In genomic region chr1:54424398-54424797, GRCh38 we compare ENCODE assay signal across 24 cellular contexts. TPM values are rescaled to one million over a fixed set of nuclear protein-coding genes. Genes with fewer than 3 reads are reported as not detected.
DNase-seq lines count a peak whose midpoint lies in the region; ATAC-seq, FAIRE-seq and TF ChIP-seq lines count a peak whose summit lies in the region.
"Had no signal": no experiment of that assay in that cellular context is flagged by ENCODE, and none has a peak within 500 bp of the region (broad histone marks: within the 10 kb centered on the region; RNA-seq: fewer than 3 reads in every experiment).

No MANE protein-coding gene starts in this region.

- TF ChIP-seq EP300 in K562 (IDR thresholded peaks at IDR 0.05; ENCODE audit: low read length) = no peak
- TF ChIP-seq EP300 in HepG2 (IDR thresholded peaks at IDR 0.05; ENCODE audit: low read depth in 2 of 2, low read length in 2 of 2) = no peak
- TF ChIP-seq EP300 in HepG2 (CRISPR knock-in tag; IDR thresholded peaks at IDR 0.05; ENCODE audit: borderline replicate concordance) = no peak

- H3K27me3 Mint-ChIP-seq in nephron progenitor cell (ENCODE audit: low read depth, poor library complexity) = no peaks in the 10 kb centered on the region
- H3K27me3 Mint-ChIP-seq in CD8-positive, alpha-beta T cell (ENCODE audit: low read depth) = no peaks in the 10 kb centered on the region
- H3K27me3 Mint-ChIP-seq in CD4-positive, alpha-beta memory T cell = no peaks in the 10 kb centered on the region
- H3K27me3 Mint-ChIP-seq: CD4-positive, alpha-beta T cell had no signal

- H3K79me2 ChIP-seq in K562 (ENCODE audit: control insufficient read depth, insufficient read depth, low read length) (no peaks in the 10 kb centered on the region), HepG2 (ENCODE audit: insufficient read depth, low read length) (no peaks in the 10 kb centered on the region)

- POLR2A ChIA-PET in K562 (lab: Yijun Ruan, JAX) (interaction anchor here (0.7 to 1.6 kb wide), 4 partner anchors 11 to 659 kb away, joined by 3 to 4 read pairs (median 4); no protein-coding TSS in a partner anchor), HepG2 (lab: Yijun Ruan, JAX) (no interaction called here)
- POLR2A ChIA-PET in CD8-positive, alpha-beta T cell (lab: Charles Lee) = no interaction called here
- POLR2A ChIA-PET in CD4-positive, alpha-beta memory T cell (lab: Charles Lee; ENCODE audit: partially characterized antibody) = interaction anchor here (1.6 kb wide), 1 partner anchor 62 kb away, joined by 4 read pairs; no protein-coding TSS in a partner anchor

- no peaks in the 10 kb centered on the region for H3K36me3 Mint-ChIP-seq in nephron progenitor cell (ENCODE audit: low read depth)
- no peaks in the 10 kb centered on the region for H3K36me3 Mint-ChIP-seq in CD8-positive, alpha-beta T cell
- H3K36me3 Mint-ChIP-seq in CD4-positive, alpha-beta memory T cell = no peaks in the 10 kb centered on the region
- H3K36me3 Mint-ChIP-seq: CD14-positive monocyte had no signal

- H3K9me3 Mint-ChIP-seq in nephron progenitor cell = peaks cover 6% of the 10 kb centered on the region
- no peaks in the 10 kb centered on the region for H3K9me3 Mint-ChIP-seq in CD8-positive, alpha-beta T cell
- H3K9me3 Mint-ChIP-seq in CD4-positive, alpha-beta memory T cell = no peaks in the 10 kb centered on the region
- H3K9me3 Mint-ChIP-seq: CD4-positive, alpha-beta T cell had no signal

- H3K27ac Mint-ChIP-seq in nephron progenitor cell = peak overlapping the region; percentile 81
- H3K27ac Mint-ChIP-seq in CD8-positive, alpha-beta T cell = no peak overlapping the region
- peak overlapping the region in 1 of 7 donors; percentile 12 for H3K27ac Mint-ChIP-seq in CD4-positive, alpha-beta memory T cell
- H3K27ac Mint-ChIP-seq: CD14-positive monocyte; CD4-positive, alpha-beta T cell had no signal

- no peak for TF ChIP-seq POLR2A in GM12891 (IDR thresholded peaks at IDR 0.05; ENCODE audit: low read depth, low read length)
- TF ChIP-seq POLR2A in K562 (conservative IDR thresholded peaks at IDR 0.05) = no peak
- TF ChIP-seq POLR2A in HepG2 (IDR thresholded peaks at IDR 0.05; ENCODE audit: insufficient read depth in 1 of 2, low read depth in 2 of 2, low read length in 2 of 2) = no peak

- H3K4me2 ChIP-seq in K562 (ENCODE audit: insufficient read depth, low read length) (no peak overlapping the region), HepG2 (ENCODE audit: low read depth, low read length) (no peak overlapping the region)
- H3K4me2 ChIP-seq: A549; BLaER1 treated with 17β-estradiol and CSF1 and Interleukin-3, amounts not matched to agents 10 nM and 100 nM had no signal

- no peaks in the 10 kb centered on the region for H3K36me3 ChIP-seq in K562 (ENCODE audit: control insufficient read depth, insufficient read depth, low read length)
- no peaks in the 10 kb centered on the region for H3K36me3 ChIP-seq in HepG2 (replicated peaks in 1 of 2; ENCODE audit: control insufficient read depth in 1 of 2, insufficient read depth in 2 of 2, low read length in 2 of 2)
- H3K36me3 ChIP-seq in CD8-positive, alpha-beta T cell (ENCODE audit: insufficient read depth, low read length) = no peaks in the 10 kb centered on the region
- H3K36me3 ChIP-seq in CD4-positive, alpha-beta memory T cell (ENCODE audit: insufficient read depth, low read length) = no peaks in the 10 kb centered on the region
- H3K36me3 ChIP-seq: BE2C; BLaER1 treated with 17β-estradiol and CSF1 and Interleukin-3, amounts not matched to agents 10 nM and 100 nM had no signal

- TF ChIP-seq RAD21 in K562 (CRISPR knock-in tag; conservative IDR thresholded peaks at IDR 0.05 in 1 of 2, IDR thresholded peaks at IDR 0.05 in 1 of 2) (no peak), HepG2 (CRISPR knock-in tag; IDR thresholded peaks at IDR 0.05) (no peak)

- in situ Hi-C loops in K562 (cut with MboI) (no loop called here), HepG2 (cut with HindIII; ENCODE audit: extremely low pct_ligation_motif_present, low pct_unique_long_range_greater_than_20kb) (no loop called here)

- 50% methylated on average over 2 of the region's 2 CpGs for WGBS in K562 (ENCODE audit: insufficient coverage, low coverage, missing lambda C conversion rate)
- WGBS in HepG2 (ENCODE audit: low lambda C conversion rate) = 58% methylated on average over 2 of the region's 2 CpGs

- intact Hi-C loops in K562 (cut with micrococcal nuclease) = no loop called here
- intact Hi-C loops in HepG2 (cut with micrococcal nuclease; ENCODE audit: unreplicated experiment) = no loop called here
- intact Hi-C loops in CD8-positive, alpha-beta T cell (cut with DNase I, micrococcal nuclease) = no loop called here
- intact Hi-C loops in CD4-positive, alpha-beta memory T cell (cut with micrococcal nuclease) = no loop called here

- no peak overlapping the region for H3K27ac ChIP-seq in K562 (ENCODE audit: extremely low read depth, low read depth, low read length)
- no peak overlapping the region for H3K27ac ChIP-seq in HepG2 (ENCODE audit: extremely low read length, insufficient read depth, low read length)
- no peak overlapping the region for H3K27ac ChIP-seq in CD8-positive, alpha-beta T cell (ENCODE audit: low read depth, low read length)
- no peak overlapping the region for H3K27ac ChIP-seq in CD4-positive, alpha-beta memory T cell (ENCODE audit: low read depth, low read length)
- H3K27ac ChIP-seq: A549; BLaER1 treated with 17β-estradiol and CSF1 and Interleukin-3, amounts not matched to agents 10 nM and 100 nM had no signal

- H2AFZ ChIP-seq in K562 (ENCODE audit: low read depth, low read length) = peak overlapping the region; percentile 48
- H2AFZ ChIP-seq in HepG2 (ENCODE audit: low read length) = peak overlapping the region; percentile 51

- H3K9me1 ChIP-seq in K562 (ENCODE audit: control insufficient read depth, insufficient read depth, low read length) = no peaks in the 10 kb centered on the region

- no peak overlapping the region for H3K4me3 Mint-ChIP-seq in nephron progenitor cell
- H3K4me3 Mint-ChIP-seq in CD8-positive, alpha-beta T cell = no peak overlapping the region
- H3K4me3 Mint-ChIP-seq in CD4-positive, alpha-beta memory T cell = no peak overlapping the region
- H3K4me3 Mint-ChIP-seq: CD14-positive monocyte; CD4-positive, alpha-beta T cell had no signal

- no peaks in the 10 kb centered on the region for H3K4me1 Mint-ChIP-seq in nephron progenitor cell
- H3K4me1 Mint-ChIP-seq in CD8-positive, alpha-beta T cell (ENCODE audit: low read depth) = peaks cover 1% of the 10 kb centered on the region
- no peaks in the 10 kb centered on the region for H3K4me1 Mint-ChIP-seq in CD4-positive, alpha-beta memory T cell
- H3K4me1 Mint-ChIP-seq: CD14-positive monocyte had no signal

- BruUV-seq in K562 (replicated peaks; lab: Mats Ljungman, UMichigan) (no TSS peak), HepG2 (replicated peaks; lab: Mats Ljungman, UMichigan) (no TSS peak)

- no peaks in the 10 kb centered on the region for H3K9me3 ChIP-seq in K562 (replicated peaks; ENCODE audit: control insufficient read depth, insufficient read depth, low read depth, low read length)
- H3K9me3 ChIP-seq in HepG2 (ENCODE audit: low read length) = no peaks in the 10 kb centered on the region
- no peaks in the 10 kb centered on the region for H3K9me3 ChIP-seq in CD8-positive, alpha-beta T cell (ENCODE audit: low read length)
- H3K9me3 ChIP-seq in CD4-positive, alpha-beta memory T cell (ENCODE audit: control insufficient read depth in 1 of 2, low read length in 2 of 2) = no peaks in the 10 kb centered on the region
- H3K9me3 ChIP-seq: A549; BE2C; BLaER1 treated with 17β-estradiol and CSF1 and Interleukin-3, amounts not matched to agents 10 nM and 100 nM; Caco-2 had no signal

- DNase-seq in GM12891 (ENCODE audit: insufficient read length, low spot score) (no peak), K562 (ENCODE audit: extremely low read depth in 1 of 4, low spot score in 3 of 4) (no peak), HepG2 (ENCODE audit: low spot score) (no peak), nephron progenitor cell (no peak), UCSD-AML1 (lab: John Stamatoyannopoulos, UW; ENCODE audit: unreplicated experiment) (no peak)
- DNase-seq in CD8-positive, alpha-beta T cell = no peak
- no peak for DNase-seq in CD4-positive, alpha-beta memory T cell
- DNase-seq: 8988T; ACHN; AML-193; BE2C; Caco-2; CD4-positive, alpha-beta T cell; DMS153; DND-41; GOT3; H7; HCEC 1CT had no signal

- H4K20me1 ChIP-seq in K562 (replicated peaks; ENCODE audit: control insufficient read depth, insufficient read depth, low read length) (no peaks in the 10 kb centered on the region), HepG2 (ENCODE audit: insufficient read depth, low read length) (no peaks in the 10 kb centered on the region)
- H4K20me1 ChIP-seq: BLaER1 treated with 17β-estradiol and CSF1 and Interleukin-3, amounts not matched to agents 10 nM and 100 nM had no signal

- TF ChIP-seq CTCF in K562 (IDR thresholded peaks at IDR 0.05 in 2 of 3, conservative IDR thresholded peaks at IDR 0.05 in 1 of 3; ENCODE audit: insufficient read depth in 2 of 3, low read depth in 1 of 3, low read length in 3 of 3) (no peak), HepG2 (CRISPR knock-in tag; IDR thresholded peaks at IDR 0.05) (no peak), nephron progenitor cell (IDR thresholded peaks at IDR 0.05) (no peak)
- no peak for TF ChIP-seq CTCF in CD8-positive, alpha-beta T cell (IDR thresholded peaks at IDR 0.05)

- no peak overlapping the region for H3K4me3 ChIP-seq in K562
- no peak overlapping the region for H3K4me3 ChIP-seq in HepG2 (replicated peaks in 1 of 3; ENCODE audit: insufficient read depth in 1 of 3, low read depth in 2 of 3, low read length in 3 of 3)
- no peak overlapping the region for H3K4me3 ChIP-seq in CD8-positive, alpha-beta T cell (ENCODE audit: low read depth, low read length)
- H3K4me3 ChIP-seq in CD4-positive, alpha-beta memory T cell (ENCODE audit: low read length in 2 of 2) = no peak overlapping the region
- H3K4me3 ChIP-seq: A549; BLaER1 treated with 17β-estradiol and CSF1 and Interleukin-3, amounts not matched to agents 10 nM and 100 nM had no signal

- no peak for FAIRE-seq in GM12891 (lab: Jason Lieb, UNC)
- FAIRE-seq in K562 (lab: Jason Lieb, UNC) = no peak
- no peak for FAIRE-seq in HepG2 (lab: Jason Lieb, UNC)
- FAIRE-seq: A549, G401.6, GM12892 had no signal

- no peak overlapping the region for H3K9ac ChIP-seq in K562 (ENCODE audit: insufficient read depth in 1 of 2, low read depth in 2 of 2, low read length in 2 of 2)
- no peak overlapping the region for H3K9ac ChIP-seq in HepG2 (ENCODE audit: insufficient read depth, low read depth, low read length)
- H3K9ac ChIP-seq: BLaER1 treated with 17β-estradiol and CSF1 and Interleukin-3, amounts not matched to agents 10 nM and 100 nM had no signal

- no peak for ATAC-seq in K562
- no peak for ATAC-seq in HepG2
- ATAC-seq in CD8-positive, alpha-beta T cell = no peak
- no peak for ATAC-seq in HG02973 (IDR thresholded peaks at IDR 0.05; ENCODE audit: unreplicated experiment)
- ATAC-seq: A549 had no signal

- peaks cover 7 to 15% of the 10 kb centered on the region in 2 experiments; a peak in 4 of 5 replicates for H3K4me1 ChIP-seq in K562 (replicated peaks in 1 of 2; ENCODE audit: control insufficient read depth in 2 of 2, insufficient read depth in 2 of 2, low read length in 2 of 2)
- H3K4me1 ChIP-seq in HepG2 (ENCODE audit: insufficient read depth, low read length) = peaks cover 26% of the 10 kb centered on the region
- no peaks in the 10 kb centered on the region for H3K4me1 ChIP-seq in CD8-positive, alpha-beta T cell (ENCODE audit: insufficient read depth, low read length)
- H3K4me1 ChIP-seq in CD4-positive, alpha-beta memory T cell (ENCODE audit: insufficient read depth, low read length) = no peaks in the 10 kb centered on the region
- H3K4me1 ChIP-seq: BLaER1 treated with 17β-estradiol and CSF1 and Interleukin-3, amounts not matched to agents 10 nM and 100 nM; Caco-2 had no signal

- H3K27me3 ChIP-seq in K562 (ENCODE audit: control insufficient read depth in 2 of 2, insufficient read depth in 2 of 2, low read length in 2 of 2) (no peaks in the 10 kb centered on the region), HepG2 (ENCODE audit: control insufficient read depth in 1 of 2, insufficient read depth in 2 of 2, low read length in 2 of 2) (0 out of 5 replicates have a peak, but pooled peaks cover 0 to 6% of the 10 kb centered on the region in 2 experiments)
- H3K27me3 ChIP-seq in CD8-positive, alpha-beta T cell (ENCODE audit: insufficient read depth, low read length) = no peaks in the 10 kb centered on the region
- H3K27me3 ChIP-seq in CD4-positive, alpha-beta memory T cell (ENCODE audit: insufficient read depth, low read length) = no peaks in the 10 kb centered on the region
- H3K27me3 ChIP-seq: BE2C; BLaER1 treated with 17β-estradiol and CSF1 and Interleukin-3, amounts not matched to agents 10 nM and 100 nM had no signal

- CTCF ChIA-PET in K562 (lab: Yijun Ruan, JAX; ENCODE audit: low intra/inter-chr PET ratio) (no interaction called here), HepG2 (lab: Yijun Ruan, JAX; ENCODE audit: low intra/inter-chr PET ratio, low total read pairs) (no interaction called here)
- CTCF ChIA-PET in CD8-positive, alpha-beta T cell (lab: Charles Lee) = interaction anchor here (1.8 kb wide), 1 partner anchor 9 kb away, joined by 4 read pairs; no protein-coding TSS in a partner anchor
- CTCF ChIA-PET in CD4-positive, alpha-beta memory T cell (lab: Charles Lee; ENCODE audit: partially characterized antibody) = interaction anchor here (1.1 kb wide), 1 partner anchor 32 kb away, joined by 3 read pairs; no protein-coding TSS in a partner anchor

RNA-seq across cellular contexts. Expression of gene SSBP3, which starts 18.2 kb away (rescaled TPM):
- 14.3 TPM for polyA plus RNA-seq in GM12891 (2012; ENCODE audit: low read depth, missing spikeins)
- total RNA-seq in K562 (2011; cell fraction: chromatin; rRNA removed; ENCODE audit: low replicate concordance) = 55.7 and 82.4 TPM in 2 replicates
- 34.6 and 49.5 TPM in 2 replicates for total RNA-seq in K562 (2011; cell fraction: nucleolus; rRNA removed)
- 48.8 and 81.9 TPM in 2 replicates for total RNA-seq in K562 (2011; cell fraction: nucleoplasm; rRNA removed)
- total RNA-seq in K562 (2014; rRNA removed) (23.8 and 36.9 TPM in 2 replicates), K562 (2014; rRNA removed; fragmentation: Illumina TruSeq; extraction: Trizol) (33.8 and 44.0 TPM in 2 replicates), K562 (2015; rRNA removed; fragmentation: Illumina TruSeq; extraction: Trizol) (39.8 and 45.1 TPM in 2 replicates), K562 (2021) (102 and 106 TPM in 2 replicates), HepG2 (2016; rRNA removed; fragmentation: Illumina TruSeq; extraction: Trizol) (7.5 and 8.5 TPM in 2 replicates)
- polyA plus RNA-seq in K562 (2011; rRNA removed) (17.6 and 43.9 TPM in 2 replicates), K562 (2014; fragmentation: Illumina TruSeq; extraction: Trizol) (107 and 108 TPM in 2 replicates), K562 (2014; fragmentation: Nextera tagmentation; extraction: Ambion mirVana) (1 to 10 TPM; 8.7 TPM), K562 (2014; rRNA removed) (51.4 and 68.8 TPM in 2 replicates), HepG2 (2011; rRNA removed) (17.6 and 19.0 TPM in 2 replicates)
- 18.4 and 40.7 TPM in 2 replicates for polyA plus RNA-seq in K562 (2011; cell fraction: cytosol; rRNA removed)
- polyA plus RNA-seq in K562 (2011; cell fraction: nucleus; rRNA removed) = 39.0 and 40.4 TPM in 2 replicates
- polyA plus RNA-seq in K562 (2012) = 79.9 and 107 TPM in 2 replicates
- 13.2 and 17.4 TPM in 2 replicates for polyA minus RNA-seq in K562 (2011; rRNA and poly(A)+ RNA removed)
- 21.6 and 33.8 TPM in 2 replicates for polyA minus RNA-seq in K562 (2011; cell fraction: cytosol; rRNA and poly(A)+ RNA removed)
- 9.7 and 14.1 TPM in 2 replicates for polyA minus RNA-seq in K562 (2011; cell fraction: nucleus; rRNA and poly(A)+ RNA removed)
- 2.4 and 2.6 TPM in 2 replicates for total RNA-seq in HepG2 (2016; cell fraction: cytosol; rRNA removed; fragmentation: Illumina TruSeq; extraction: Trizol; ENCODE audit: low read depth)
- 5.0 and 9.0 TPM in 2 replicates for total RNA-seq in HepG2 (2016; cell fraction: insoluble cytoplasmic fraction; rRNA removed; fragmentation: Illumina TruSeq; extraction: Trizol)
- 6.8 and 7.0 TPM in 2 replicates for total RNA-seq in HepG2 (2016; cell fraction: membrane; rRNA removed; fragmentation: Illumina TruSeq; extraction: Trizol)
- total RNA-seq in HepG2 (2016; cell fraction: nucleus; rRNA removed; fragmentation: Illumina TruSeq; extraction: Trizol) = 5.3 and 6.3 TPM in 2 replicates
- polyA plus RNA-seq in HepG2 (2011; cell fraction: cytosol; rRNA removed) = 9.4 and 10.6 TPM in 2 replicates
- polyA plus RNA-seq in HepG2 (2011; cell fraction: nucleus; rRNA removed) = 24.9 and 30.2 TPM in 2 replicates
- polyA plus RNA-seq in HepG2 (2012) = 22.3 and 30.4 TPM in 2 replicates
- 6.1 and 8.0 TPM in 2 replicates for polyA plus RNA-seq in HepG2 (2016; cell fraction: cytosol; fragmentation: Illumina TruSeq; extraction: Trizol; ENCODE audit: low read depth)
- polyA plus RNA-seq in HepG2 (2016; cell fraction: insoluble cytoplasmic fraction; fragmentation: Illumina TruSeq; extraction: Trizol; ENCODE audit: low read depth) = 20.5 and 26.0 TPM in 2 replicates
- polyA plus RNA-seq in HepG2 (2016; cell fraction: membrane; fragmentation: Illumina TruSeq; extraction: Trizol; ENCODE audit: low read depth) = 15.7 and 18.4 TPM in 2 replicates
- 25.5 and 27.3 TPM in 2 replicates for polyA plus RNA-seq in HepG2 (2016; cell fraction: nucleus; fragmentation: Illumina TruSeq; extraction: Trizol; ENCODE audit: insufficient read depth, low read depth)
- polyA minus RNA-seq in HepG2 (2011; rRNA and poly(A)+ RNA removed; ENCODE audit: low replicate concordance) = 10.9 and 15.9 TPM in 2 replicates
- 6.2 and 9.2 TPM in 2 replicates for polyA minus RNA-seq in HepG2 (2011; cell fraction: cytosol; rRNA and poly(A)+ RNA removed)
- polyA minus RNA-seq in HepG2 (2011; cell fraction: nucleus; rRNA and poly(A)+ RNA removed) = 6.8 and 9.6 TPM in 2 replicates
- total RNA-seq in CD8-positive, alpha-beta T cell = 10 to 100 TPM; 41.5 to 47.7 TPM
- 10 to 100 TPM; 67.6 to 87.6 TPM for total RNA-seq in CD4-positive, alpha-beta memory T cell
- 10 to 100 TPM; 10.9 to 22.7 TPM for polyA plus RNA-seq in CD4-positive, alpha-beta memory T cell

Comparison
In these comparisons a context has a peak if more than half of its experiments do, and no peak if none do; other contexts are left out.
1. CTCF ChIA-PET loops: an anchor here in CD8-positive, alpha-beta T cell (1.8 kb wide) and CD4-positive, alpha-beta memory T cell (1.1 kb wide); none called in K562 and HepG2.
2. POLR2A ChIA-PET loops: an anchor here in K562 (0.7 to 1.6 kb wide) and CD4-positive, alpha-beta memory T cell (1.6 kb wide); none called in HepG2 and CD8-positive, alpha-beta T cell.